Comparison of ENCODE assay signal across 16 cellular contexts in genomic region chr15:39282663-39283208, GRCh38.
"Had no signal": no experiment of that assay in that cellular context is flagged by ENCODE, and none has a peak within 500 bp of the region (broad histone marks: within the 10 kb centered on the region; RNA-seq: fewer than 3 reads in every experiment).

No MANE protein-coding gene starts in this region.

- H3K27ac Mint-ChIP-seq: activated CD4-positive, alpha-beta T cell treated with anti-CD3 and anti-CD28 coated beads, Interleukin-2, amount 10 ng/mL, durations not matched to agents 7 days and 5 days; activated naive CD8-positive, alpha-beta T cell treated with anti-CD3 and anti-CD28 coated beads for 36 hours; activated T-helper 1 cell treated with anti-CD3 and anti-CD28 coated beads, Interleukin-12 subunit alpha, Interleukin-12 subunit beta, Interleukin-2, Interleukin-4 antibody, amounts not matched to agents 30 ng/mL and 10 ng/mL and 1 ng/mL, durations not matched to agents 14 hours and 24 hours and 36 hours; memory B cell; natural killer cell treated with Interleukin-12 subunit alpha and Interleukin-12 subunit beta and Interleukin-15 and Interleukin-18, amount 100 ng/mL, for 72 hours had no signal

- H3K36me3 Mint-ChIP-seq: activated naive CD8-positive, alpha-beta T cell treated with anti-CD3 and anti-CD28 coated beads for 36 hours; memory B cell; natural killer cell treated with Interleukin-12 subunit alpha and Interleukin-12 subunit beta and Interleukin-15 and Interleukin-18, amount 100 ng/mL, for 72 hours had no signal

- H3K36me3 ChIP-seq: brain microvascular endothelial cell, left ventricle myocardium inferior, transverse colon had no signal

- H3K4me1 ChIP-seq: transverse colon had no signal

- DNase-seq: activated CD4-positive, alpha-beta T cell treated with anti-CD3 and anti-CD28 coated beads, Interleukin-2, amount 10 ng/mL, durations not matched to agents 7 days and 5 days; activated CD8-positive, alpha-beta memory T cell treated with anti-CD3 and anti-CD28 coated beads for 24 hours; activated naive CD8-positive, alpha-beta T cell treated with anti-CD3 and anti-CD28 coated beads for 36 hours; brain microvascular endothelial cell; cerebellar nuclear complex; hippocampal formation; left ventricle myocardium inferior; small intestine; stimulated activated CD4-positive, alpha-beta T cell treated with anti-CD3 and anti-CD28 coated beads, Interleukin-4, amount 100 ng/mL, for 4 hours; stimulated activated CD8-positive, alpha-beta memory T cell treated with anti-CD3 and anti-CD28 coated beads, Interleukin-4, amount 100 ng/mL, for 48 hours; stimulated activated naive CD8-positive, alpha-beta T cell treated with anti-CD3 and anti-CD28 coated beads, Interleukin-15, Interleukin-2, amounts not matched to agents 100 U/mL and 50 U/mL, for 24 hours; transverse colon had no signal

- H3K27ac ChIP-seq: epithelial cell of prostate, left ventricle myocardium inferior, transverse colon had no signal

- H3K4me3 ChIP-seq: left ventricle myocardium inferior, transverse colon had no signal

- H3K27me3 Mint-ChIP-seq: memory B cell had no signal

- H3K9me3 Mint-ChIP-seq: activated T-helper 1 cell treated with anti-CD3 and anti-CD28 coated beads, Interleukin-12 subunit alpha, Interleukin-12 subunit beta, Interleukin-2, Interleukin-4 antibody, amounts not matched to agents 30 ng/mL and 10 ng/mL and 1 ng/mL, durations not matched to agents 14 hours and 24 hours and 36 hours; natural killer cell treated with Interleukin-12 subunit alpha and Interleukin-12 subunit beta and Interleukin-15 and Interleukin-18, amount 100 ng/mL, for 72 hours had no signal

- ATAC-seq: stimulated activated naive CD8-positive, alpha-beta T cell treated with anti-CD3 and anti-CD28 coated beads, Interleukin-15, Interleukin-2, amounts not matched to agents 100 U/mL and 50 U/mL, for 24 hours had no signal

- H3K27me3 ChIP-seq: brain microvascular endothelial cell, transverse colon had no signal

- H3K4me3 Mint-ChIP-seq: activated CD4-positive, alpha-beta T cell treated with anti-CD3 and anti-CD28 coated beads, Interleukin-2, amount 10 ng/mL, durations not matched to agents 7 days and 5 days; activated naive CD8-positive, alpha-beta T cell treated with anti-CD3 and anti-CD28 coated beads for 36 hours; activated T-helper 1 cell treated with anti-CD3 and anti-CD28 coated beads, Interleukin-12 subunit alpha, Interleukin-12 subunit beta, Interleukin-2, Interleukin-4 antibody, amounts not matched to agents 30 ng/mL and 10 ng/mL and 1 ng/mL, durations not matched to agents 14 hours and 24 hours and 36 hours; memory B cell; natural killer cell treated with Interleukin-12 subunit alpha and Interleukin-12 subunit beta and Interleukin-15 and Interleukin-18, amount 100 ng/mL, for 72 hours had no signal

- H3K4me1 Mint-ChIP-seq: activated CD4-positive, alpha-beta T cell treated with anti-CD3 and anti-CD28 coated beads, Interleukin-2, amount 10 ng/mL, durations not matched to agents 7 days and 5 days; activated naive CD8-positive, alpha-beta T cell treated with anti-CD3 and anti-CD28 coated beads for 36 hours; memory B cell had no signal

- H3K9me3 ChIP-seq: transverse colon had no signal
